Comparison of ENCODE assay signal across 8 cellular contexts in the genomic region with DNA sequence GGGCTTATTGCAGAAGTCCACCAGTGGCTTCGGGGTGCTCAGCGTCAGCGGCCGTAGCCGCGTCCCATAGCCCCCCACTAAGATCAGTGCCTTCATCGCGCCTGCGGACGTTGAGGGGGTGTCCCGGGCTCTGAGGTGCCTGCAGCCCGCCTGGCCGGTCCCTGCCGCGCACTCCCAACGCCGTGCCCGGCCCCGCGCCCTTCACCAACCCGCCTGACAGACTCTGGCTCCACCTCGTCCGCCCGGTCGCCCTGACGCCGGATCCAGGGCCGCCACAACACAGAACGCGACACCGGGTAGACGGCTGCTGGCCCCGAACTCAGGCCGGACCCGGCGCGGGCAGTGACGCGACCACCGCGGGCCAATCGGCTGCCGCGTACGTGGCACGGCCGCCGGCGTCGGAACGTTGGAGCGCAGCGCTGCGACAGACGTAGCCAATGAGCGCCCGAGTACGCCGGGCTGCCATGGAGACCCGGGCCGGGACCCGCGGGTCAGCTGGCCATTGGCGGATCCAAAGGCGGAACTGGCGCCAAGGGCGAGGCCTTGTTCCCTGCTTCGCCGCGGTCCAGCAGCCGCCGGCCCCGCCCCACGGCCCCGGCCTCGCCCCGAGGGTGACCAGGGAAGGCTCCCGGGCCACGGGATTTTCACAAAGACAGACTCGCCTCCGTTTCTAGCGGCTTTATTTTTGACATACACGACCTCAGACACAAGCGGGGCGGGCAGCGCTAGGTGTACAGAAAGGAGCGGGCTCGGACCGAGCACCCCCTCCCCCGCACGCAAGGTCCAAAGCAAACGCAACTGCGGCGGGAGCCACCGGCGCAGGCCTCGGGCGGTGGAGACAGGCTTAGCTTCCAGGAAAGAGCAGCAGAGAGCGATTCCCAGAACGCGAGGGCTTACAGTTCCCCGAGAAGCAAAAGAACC. TPM values are rescaled to one million over a fixed set of nuclear protein-coding genes. Genes with fewer than 3 reads are reported as not detected.
DNase-seq lines count a peak whose midpoint lies in the region; ATAC-seq, FAIRE-seq and TF ChIP-seq lines count a peak whose summit lies in the region.

GMPPB (minus strand) TSS at position 321 of the 921 bp plus-strand sequence; CDS start at position 96, 225 bp downstream.

- TF ChIP-seq CTCF in Loucy (conservative IDR thresholded peaks at IDR 0.05; ENCODE audit: low read length) (no peak), RWPE2 (IDR thresholded peaks at IDR 0.05; ENCODE audit: poor library complexity, severe bottlenecking) (no peak), fibroblast of lung (conservative IDR thresholded peaks at IDR 0.05 in 1 of 2, IDR thresholded peaks at IDR 0.05 in 1 of 2; ENCODE audit: low read depth in 1 of 2, low read length in 2 of 2) (no peak)

- peak; percentile 20 for FAIRE-seq in H54 (lab: Jason Lieb, UNC)

- peak within 1 kb of the TSS; percentile 95 for H2AFZ ChIP-seq in Loucy (ENCODE audit: low read length)
- peak within 1 kb of the TSS; percentile 51 for H2AFZ ChIP-seq in fibroblast of lung (ENCODE audit: low read length)

- H3K36me3 ChIP-seq in Loucy (ENCODE audit: insufficient read depth, low read length) (peaks cover 27% of the 10 kb centered on the region; the same call in 1 of the 2 replicates), RWPE2 (ENCODE audit: low read depth) (peaks cover 29% of the 10 kb centered on the region), fibroblast of lung (ENCODE audit: control insufficient read depth, insufficient read depth, low read length) (peaks cover 34% of the 10 kb centered on the region)

- H3K9me3 Mint-ChIP-seq in activated T-helper 17 cell treated with anti-CD3 and anti-CD28 coated beads, Interleukin-2, amount 50 U/mL, for 72 hours: no peaks in the 10 kb centered on the region
- no peaks in the 10 kb centered on the region for H3K9me3 Mint-ChIP-seq in naive thymus-derived CD8-positive, alpha-beta T cell
- no peaks in the 10 kb centered on the region for H3K9me3 Mint-ChIP-seq in stimulated activated naive B cell treated with anti-CD40 and anti-IgM and Interleukin-4, amounts not matched to agents 10 μg/mL and 1 μg/mL and 100 μg/mL, for 72 hours

- peak within 1 kb of the TSS; percentile 95 for H3K4me3 Mint-ChIP-seq in activated T-helper 17 cell treated with anti-CD3 and anti-CD28 coated beads, Interleukin-2, amount 50 U/mL, for 72 hours
- peak within 1 kb of the TSS; percentile 87 to 97 (median 93) for H3K4me3 Mint-ChIP-seq in naive thymus-derived CD8-positive, alpha-beta T cell
- H3K4me3 Mint-ChIP-seq in stimulated activated naive B cell treated with anti-CD40 and anti-IgM and Interleukin-4, amounts not matched to agents 10 μg/mL and 1 μg/mL and 100 μg/mL, for 72 hours: peak within 1 kb of the TSS; percentile 88 to 95

- H3K9ac ChIP-seq in Loucy (ENCODE audit: low read depth, low read length, poor library complexity, severe bottlenecking) (peak within 1 kb of the TSS; percentile 95), fibroblast of lung (ENCODE audit: insufficient read depth, low read length) (peak within 1 kb of the TSS; percentile 95)

- peaks cover 17% of the 10 kb centered on the region for H3K4me1 ChIP-seq in Loucy (ENCODE audit: insufficient read depth, low read length, poor library complexity, severe bottlenecking)
- H3K4me1 ChIP-seq in RWPE2 (ENCODE audit: insufficient read depth, poor library complexity, severe bottlenecking): no peaks in the 10 kb centered on the region
- peaks cover 12% of the 10 kb centered on the region for H3K4me1 ChIP-seq in fibroblast of lung (ENCODE audit: control insufficient read depth, extremely low read depth, insufficient read depth, low read length)

- peaks cover 3% of the 10 kb centered on the region for H3K4me1 Mint-ChIP-seq in activated T-helper 17 cell treated with anti-CD3 and anti-CD28 coated beads, Interleukin-2, amount 50 U/mL, for 72 hours
- peaks cover 16 to 41% (median 37%) of the 10 kb centered on the region in 4 donors for H3K4me1 Mint-ChIP-seq in naive thymus-derived CD8-positive, alpha-beta T cell
- peaks cover 43 to 73% of the 10 kb centered on the region in 2 donors for H3K4me1 Mint-ChIP-seq in stimulated activated naive B cell treated with anti-CD40 and anti-IgM and Interleukin-4, amounts not matched to agents 10 μg/mL and 1 μg/mL and 100 μg/mL, for 72 hours

- H3K79me2 ChIP-seq in Loucy (ENCODE audit: insufficient read depth, low read length) (peaks cover 19% of the 10 kb centered on the region), fibroblast of lung (ENCODE audit: control insufficient read depth, insufficient read depth, low read length) (peaks cover 16% of the 10 kb centered on the region)

- DNase-seq in ELF-1 (ENCODE audit: low read depth, low spot score) (peak; percentile 98), H54 (ENCODE audit: insufficient read length, low spot score) (peak; percentile 99), RWPE2 (ENCODE audit: low spot score) (peak; percentile 98), fibroblast of lung (ENCODE audit: low read depth in 2 of 2) (peak; percentile 96)
- peak; percentile 85 to 93 (median 88) for DNase-seq in naive thymus-derived CD8-positive, alpha-beta T cell
- peak; percentile 95 for DNase-seq in stimulated activated naive B cell treated with anti-CD40 and anti-IgM and Interleukin-4, amounts not matched to agents 10 μg/mL and 1 μg/mL and 100 μg/mL, for 72 hours

- H3K4me2 ChIP-seq in Loucy (ENCODE audit: low read depth, low read length, poor library complexity, severe bottlenecking) (peak within 1 kb of the TSS; percentile 95), fibroblast of lung (ENCODE audit: extremely low read depth, insufficient read depth, low read length) (peak within 1 kb of the TSS; percentile 90)

- POLR2A ChIA-PET in naive thymus-derived CD8-positive, alpha-beta T cell (lab: Charles Lee): interaction anchor here (0.6 to 2.6 kb wide), 9 partner anchors 9 to 295 kb away, joined by 3 to 7 read pairs (median 4); partner anchors contain the start of genes INKA1, NICN1 and RBM6

- peaks cover 57% of the 10 kb centered on the region for H3K36me3 Mint-ChIP-seq in activated T-helper 17 cell treated with anti-CD3 and anti-CD28 coated beads, Interleukin-2, amount 50 U/mL, for 72 hours (ENCODE audit: low read depth)
- peaks cover 0 to 8% (median 0%) of the 10 kb centered on the region in 3 donors for H3K36me3 Mint-ChIP-seq in naive thymus-derived CD8-positive, alpha-beta T cell
- peaks cover 33 to 54% of the 10 kb centered on the region in 2 donors for H3K36me3 Mint-ChIP-seq in stimulated activated naive B cell treated with anti-CD40 and anti-IgM and Interleukin-4, amounts not matched to agents 10 μg/mL and 1 μg/mL and 100 μg/mL, for 72 hours

- H3K9me3 ChIP-seq in Loucy (ENCODE audit: insufficient read depth, low read depth, low read length) (no peaks in the 10 kb centered on the region), RWPE2 (ENCODE audit: severe bottlenecking) (no peaks in the 10 kb centered on the region), fibroblast of lung (ENCODE audit: control insufficient read depth, insufficient read depth, low read depth, low read length) (no peaks in the 10 kb centered on the region)

- peak; percentile 77 for ATAC-seq in RWPE2 (ENCODE audit: low read depth)
- peak; percentile 92 for ATAC-seq in activated T-helper 17 cell treated with anti-CD3 and anti-CD28 coated beads, Interleukin-2, amount 50 U/mL, for 72 hours (replicated peaks)
- ATAC-seq in naive thymus-derived CD8-positive, alpha-beta T cell: peak; percentile 76
- ATAC-seq in stimulated activated naive B cell treated with anti-CD40 and anti-IgM and Interleukin-4, amounts not matched to agents 10 μg/mL and 1 μg/mL and 100 μg/mL, for 72 hours (replicated peaks): peak; percentile 82 to 85

- H3K4me3 ChIP-seq in Loucy (ENCODE audit: low read length, poor library complexity, severe bottlenecking) (peak within 1 kb of the TSS; percentile 89), RWPE2 (ENCODE audit: severe bottlenecking) (peak within 1 kb of the TSS; percentile 96), fibroblast of lung (replicated peaks in 1 of 4; ENCODE audit: control extremely low read depth in 1 of 4, insufficient read depth in 1 of 4, low read depth in 3 of 4, low read length in 4 of 4) (peak within 1 kb of the TSS; percentile 86 to 99 (median 98))

- H3F3A ChIP-seq in Loucy (ENCODE audit: low read depth): no peaks in the 10 kb centered on the region

- peak; percentile 65 for TF ChIP-seq POLR2A in H54 (IDR thresholded peaks at IDR 0.05; ENCODE audit: low read depth, low read length)

- H3K27ac ChIP-seq in RWPE2 (ENCODE audit: poor library complexity, severe bottlenecking) (peak within 1 kb of the TSS; percentile 64), fibroblast of lung (ENCODE audit: insufficient read depth, low read length) (peak within 1 kb of the TSS; percentile 97)

- H3K9me2 ChIP-seq in Loucy (replicated peaks; ENCODE audit: low read depth, low read length): no peaks in the 10 kb centered on the region

- peak within 1 kb of the TSS; percentile 96 for H3K27ac Mint-ChIP-seq in activated T-helper 17 cell treated with anti-CD3 and anti-CD28 coated beads, Interleukin-2, amount 50 U/mL, for 72 hours
- H3K27ac Mint-ChIP-seq in naive thymus-derived CD8-positive, alpha-beta T cell: peak within 1 kb of the TSS; percentile 80 to 98 (median 96)
- H3K27ac Mint-ChIP-seq in stimulated activated naive B cell treated with anti-CD40 and anti-IgM and Interleukin-4, amounts not matched to agents 10 μg/mL and 1 μg/mL and 100 μg/mL, for 72 hours: peak within 1 kb of the TSS; percentile 100

- H3K27me3 Mint-ChIP-seq in activated T-helper 17 cell treated with anti-CD3 and anti-CD28 coated beads, Interleukin-2, amount 50 U/mL, for 72 hours: no peaks in the 10 kb centered on the region
- no peaks in the 10 kb centered on the region for H3K27me3 Mint-ChIP-seq in naive thymus-derived CD8-positive, alpha-beta T cell
- no peaks in the 10 kb centered on the region for H3K27me3 Mint-ChIP-seq in stimulated activated naive B cell treated with anti-CD40 and anti-IgM and Interleukin-4, amounts not matched to agents 10 μg/mL and 1 μg/mL and 100 μg/mL, for 72 hours

- H3K27me3 ChIP-seq in Loucy (ENCODE audit: insufficient read depth, low read length, poor library complexity, severe bottlenecking) (no peaks in the 10 kb centered on the region), RWPE2 (ENCODE audit: insufficient read depth, poor library complexity, severe bottlenecking) (no peaks in the 10 kb centered on the region), fibroblast of lung (ENCODE audit: control insufficient read depth, insufficient read depth, low read length) (no peaks in the 10 kb centered on the region)

- H4K20me1 ChIP-seq in Loucy (ENCODE audit: insufficient read depth, low read length, poor library complexity, severe bottlenecking): peaks cover 14% of the 10 kb centered on the region
- H4K20me1 ChIP-seq in fibroblast of lung (ENCODE audit: control insufficient read depth, extremely low read depth, insufficient read depth, low read length): no peaks in the 10 kb centered on the region

RNA-seq across cellular contexts. Expression of gene GMPPB, which starts in this region (rescaled TPM):
- total RNA-seq in activated T-helper 17 cell treated with anti-CD3 and anti-CD28 coated beads, Interleukin-2, amount 50 U/mL, for 72 hours: 10 to 100 TPM; 22.4 to 38.7 TPM
- total RNA-seq in fibroblast of lung: 13.6 and 14.4 TPM in 2 replicates
- polyA plus RNA-seq in fibroblast of lung: 13.7 and 18.3 TPM in 2 replicates
- polyA plus RNA-seq in fibroblast of lung (2012): 20.5 and 36.0 TPM in 2 replicates
- polyA minus RNA-seq in fibroblast of lung (ENCODE audit: low replicate concordance): 38.8 and 48.3 TPM in 2 replicates
- 10 to 100 TPM; 21.6 to 22.2 TPM for total RNA-seq in naive thymus-derived CD8-positive, alpha-beta T cell
- polyA plus RNA-seq in naive thymus-derived CD8-positive, alpha-beta T cell: 10 to 100 TPM in 2 of 3 donors, 1 to 10 TPM in 1; 7.5 to 14.8 (median 12.3) TPM

Comparison
In these comparisons a context has a peak if more than half of its experiments do, and no peak if none do; other contexts are left out.
1. Peak in every context shown above with its lines: DNase-seq, ATAC-seq, H3K4me3 ChIP-seq and H3K27ac ChIP-seq.